33 cellular contexts compared by ENCODE assay signal in genomic region chr15:90115783-90116182, GRCh38.
"Had no signal": no experiment of that assay in that cellular context is flagged by ENCODE, and none has a peak within 500 bp of the region (broad histone marks: within the 10 kb centered on the region; RNA-seq: fewer than 3 reads in every experiment).

No MANE protein-coding gene starts in this region.

- ATAC-seq: activated naive CD4-positive, alpha-beta T cell treated with anti-CD3 and anti-CD28 coated beads, Interleukin-2, amount 50 U/mL, for 72 hours; activated naive CD8-positive, alpha-beta T cell treated with anti-CD3 and anti-CD28 coated beads, Interleukin-2, amount 50 U/mL, for 24 hours; activated T-cell treated with anti-CD3 and anti-CD28 coated beads, Interleukin-2, amount 50 U/mL, for 4 hours; activated T-cell treated with anti-CD3 and anti-CD28 coated beads, Interleukin-2, amount 50 U/mL, for 72 hours; activated T-helper 17 cell treated with anti-CD3 and anti-CD28 coated beads, Interleukin-2, amount 50 U/mL, for 72 hours; body of pancreas had no signal

- H3K4me1 ChIP-seq: adrenal gland, ascending aorta, body of pancreas, breast epithelium had no signal

- H3K36me3 ChIP-seq: adrenal gland, ascending aorta, brain microvascular endothelial cell, breast epithelium, cardiac muscle cell had no signal

- H3K27ac ChIP-seq: adrenal gland, ascending aorta, body of pancreas, brain microvascular endothelial cell, breast epithelium, cardiac muscle cell had no signal

- H3K4me3 ChIP-seq: adrenal gland, ascending aorta, body of pancreas, breast epithelium, cardiac muscle cell had no signal

- H3K27me3 ChIP-seq: adrenal gland, ascending aorta, body of pancreas, brain microvascular endothelial cell, breast epithelium, cardiac muscle cell had no signal

- DNase-seq: activated effector memory CD4-positive, alpha-beta T cell treated with anti-CD3 and anti-CD28 coated beads, Interleukin-2, amount 50 U/mL, for 16 hours; activated effector memory CD4-positive, alpha-beta T cell treated with Interleukin-2 at 50 U/mL for 16 hours; activated gamma-delta T cell; activated gamma-delta T cell treated with Interleukin-2 at 50 U/mL for 16 hours; activated naive CD4-positive, alpha-beta T cell; activated naive CD4-positive, alpha-beta T cell treated with anti-CD3 and anti-CD28 coated beads for 36 hours; activated naive CD4-positive, alpha-beta T cell treated with anti-CD3 and anti-CD28 coated beads, Interleukin-2, amount 10 ng/mL, durations not matched to agents 7 days and 5 days; activated naive CD4-positive, alpha-beta T cell treated with anti-CD3 and anti-CD28 coated beads, Interleukin-2, amount 50 U/mL, for 16 hours; activated naive CD4-positive, alpha-beta T cell treated with Interleukin-2 at 50 U/mL for 16 hours; activated naive CD8-positive, alpha-beta T cell treated with anti-CD3 and anti-CD28 coated beads for 36 hours; activated naive CD8-positive, alpha-beta T cell treated with anti-CD3 and anti-CD28 coated beads, Interleukin-2, amount 10 ng/mL, durations not matched to agents 7 days and 5 days; activated naive CD8-positive, alpha-beta T cell treated with anti-CD3 and anti-CD28 coated beads, Interleukin-2, amount 50 U/mL, for 24 hours; activated T-cell treated with anti-CD3 and anti-CD28 coated beads, Interleukin-2, amount 50 U/mL, for 24 hours; activated T-cell treated with anti-CD3 and anti-CD28 coated beads, Interleukin-2, amount 50 U/mL, for 4 hours; activated T-cell treated with anti-CD3 and anti-CD28 coated beads, Interleukin-2, amount 50 U/mL, for 48 hours; activated T-cell treated with anti-CD3 and anti-CD28 coated beads, Interleukin-2, amount 50 U/mL, for 72 hours; adrenal gland; amniotic stem cell; amygdala; anterior cingulate cortex; aorta; body of pancreas; brain microvascular endothelial cell; caudate nucleus; central memory CD4-positive, alpha-beta T cell; cerebellar nuclear complex had no signal

- FAIRE-seq: astrocyte, bronchial epithelial cell had no signal
